1 cellular context compared by ENCODE assay signal in genomic region chr3:169966951-169967915, GRCh38.
A peak's percentile ranks its signal among the peaks of the same experiment; 100 is the strongest.
TF ChIP-seq lines count a peak whose summit lies in the region.

No MANE protein-coding gene starts in this region.

TF ChIP-seq in HepG2, 621 proteins besides CTCF, POLR2A, EP300 and RAD21 (continued from another document and continues in another):
- TF ChIP-seq ZNF687 (CRISPR knock-in tag; IDR thresholded peaks at IDR 0.05) (peak; percentile 73; the same call in 1 of the 2 replicates), MAZ (IDR thresholded peaks at IDR 0.05; ENCODE audit: borderline replicate concordance, low read depth, low read length) (no peak), MAZ (CRISPR knock-in tag; IDR thresholded peaks at IDR 0.05; ENCODE audit: low read depth) (no peak), PAX8 (CRISPR knock-in tag; IDR thresholded peaks at IDR 0.05; ENCODE audit: borderline replicate concordance) (no peak), ZNF512B (CRISPR knock-in tag; IDR thresholded peaks at IDR 0.05; ENCODE audit: borderline replicate concordance) (no peak), MIER3 (CRISPR knock-in tag; IDR thresholded peaks at IDR 0.05; ENCODE audit: borderline replicate concordance) (no peak), FIP1L1 (IDR thresholded peaks at IDR 0.05; ENCODE audit: borderline replicate concordance, insufficient read depth, low read depth, low read length) (no peak), HNF4A (CRISPR knock-in tag; IDR thresholded peaks at IDR 0.05) (no peak), ZNF691 (CRISPR knock-in tag; IDR thresholded peaks at IDR 0.05; ENCODE audit: borderline replicate concordance, low read depth) (no peak), ZNF609 (CRISPR knock-in tag; IDR thresholded peaks at IDR 0.05; ENCODE audit: borderline replicate concordance) (no peak), SMARCE1 (IDR thresholded peaks at IDR 0.05; ENCODE audit: borderline replicate concordance) (no peak), ZNF446 (CRISPR knock-in tag; IDR thresholded peaks at IDR 0.05) (no peak), ZMAT3 (CRISPR knock-in tag; conservative IDR thresholded peaks at IDR 0.05) (0 out of 2 replicates have a peak, but pooled peaks have one; percentile 58), NFYC (CRISPR knock-in tag; IDR thresholded peaks at IDR 0.05) (no peak; the same call in 1 of the 2 replicates), ZNF343 (CRISPR knock-in tag; IDR thresholded peaks at IDR 0.05) (no peak), RELA (CRISPR knock-in tag; IDR thresholded peaks at IDR 0.05) (no peak), ZNF24 (IDR thresholded peaks at IDR 0.05) (no peak), EZH2 (conservative IDR thresholded peaks at IDR 0.05; ENCODE audit: low read depth, low read length) (no peak), ZNF720 (CRISPR knock-in tag; IDR thresholded peaks at IDR 0.05) (no peak), GABPB1 (CRISPR knock-in tag; IDR thresholded peaks at IDR 0.05) (peak; percentile 50; the same call in 1 of the 2 replicates), ZFP36 (IDR thresholded peaks at IDR 0.05; ENCODE audit: borderline replicate concordance, low read depth, low read length, partially characterized antibody) (no peak), ZNF317 (CRISPR knock-in tag; IDR thresholded peaks at IDR 0.05) (no peak), GATA4 (IDR thresholded peaks at IDR 0.05; ENCODE audit: borderline replicate concordance, low read depth) (no peak), ZNF513 (CRISPR knock-in tag; conservative IDR thresholded peaks at IDR 0.05) (no peak), HOXD1 (CRISPR knock-in tag; IDR thresholded peaks at IDR 0.05) (no peak; the same call in 1 of the 2 replicates), THAP7 (CRISPR knock-in tag; IDR thresholded peaks at IDR 0.05) (peak; percentile 66; the same call in 1 of the 2 replicates), GLMP (CRISPR knock-in tag; IDR thresholded peaks at IDR 0.05; ENCODE audit: borderline replicate concordance) (no peak), ARHGAP35 (CRISPR knock-in tag; IDR thresholded peaks at IDR 0.05; ENCODE audit: borderline replicate concordance) (no peak), MLXIP (CRISPR knock-in tag; IDR thresholded peaks at IDR 0.05; ENCODE audit: borderline replicate concordance) (no peak), RFXAP (CRISPR knock-in tag; IDR thresholded peaks at IDR 0.05; ENCODE audit: borderline replicate concordance) (no peak), HDAC1 (CRISPR knock-in tag; IDR thresholded peaks at IDR 0.05) (peak; percentile 50; the same call in 1 of the 2 replicates), MTF2 (CRISPR knock-in tag; IDR thresholded peaks at IDR 0.05; ENCODE audit: borderline replicate concordance) (no peak), ZSCAN25 (CRISPR knock-in tag; IDR thresholded peaks at IDR 0.05) (no peak), ZZZ3 (CRISPR knock-in tag; IDR thresholded peaks at IDR 0.05; ENCODE audit: borderline replicate concordance) (no peak), CHD4 (IDR thresholded peaks at IDR 0.05; ENCODE audit: borderline replicate concordance, low read length) (no peak), GPN1 (CRISPR knock-in tag; IDR thresholded peaks at IDR 0.05; ENCODE audit: borderline replicate concordance) (no peak)
